8 cellular contexts compared by ENCODE assay signal in the genomic region with DNA sequence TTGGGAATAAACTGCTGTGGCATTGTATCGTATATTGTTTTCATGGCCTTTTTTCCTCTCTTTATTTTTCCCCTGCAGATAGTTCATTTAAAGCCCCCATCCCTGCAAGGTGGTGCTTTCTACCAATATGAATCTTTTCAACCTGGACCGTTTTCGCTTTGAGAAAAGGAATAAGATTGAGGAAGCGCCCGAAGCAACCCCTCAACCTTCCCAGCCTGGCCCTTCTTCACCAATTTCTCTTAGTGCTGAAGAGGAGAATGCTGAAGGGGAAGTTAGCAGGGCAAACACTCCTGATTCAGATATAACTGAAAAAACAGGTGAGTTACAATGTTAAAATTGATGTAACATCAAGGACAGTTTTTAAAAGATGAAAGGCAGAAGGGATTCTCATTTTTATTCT. TPM values are rescaled to one million over a fixed set of nuclear protein-coding genes. Genes with fewer than 3 reads are reported as not detected.
A peak's percentile ranks its signal among the peaks of the same experiment; 100 is the strongest.
DNase-seq lines count a peak whose midpoint lies in the region; ATAC-seq and TF ChIP-seq lines count a peak whose summit lies in the region.

No MANE protein-coding gene starts in this region.

- TF ChIP-seq POLR2A in ovary (IDR thresholded peaks at IDR 0.05) = no peak

- TF ChIP-seq CTCF in OCI-LY3 (IDR thresholded peaks at IDR 0.05; ENCODE audit: low read depth, low read length) (no peak), epithelial cell of esophagus (IDR thresholded peaks at IDR 0.05; ENCODE audit: insufficient read depth, low read depth, low read length, missing control alignments) (no peak), ovary (IDR thresholded peaks at IDR 0.05) (no peak)

- peak overlapping the region; percentile 91 for H3K4me2 ChIP-seq in OCI-LY3 (ENCODE audit: low read length)

- H3K36me3 ChIP-seq in OCI-LY3 (replicated peaks; ENCODE audit: low read depth, low read length) (peaks cover 28% of the 10 kb centered on the region), ovary (no peaks in the 10 kb centered on the region)

- H3K4me1 ChIP-seq in OCI-LY3 (ENCODE audit: low read length) = peaks cover 13% of the 10 kb centered on the region
- peaks cover 4% of the 10 kb centered on the region for H3K4me1 ChIP-seq in ovary (ENCODE audit: insufficient read depth)

- H4K20me1 ChIP-seq in OCI-LY3 (ENCODE audit: insufficient read depth, low read length) = no peaks in the 10 kb centered on the region

- H3K27me3 ChIP-seq in OCI-LY3 (ENCODE audit: low read depth, low read length) (no peaks in the 10 kb centered on the region), ovary (no peaks in the 10 kb centered on the region)

- H3K27ac ChIP-seq in OCI-LY3 (ENCODE audit: low read length) (peak overlapping the region; percentile 80), ovary (peak overlapping the region; percentile 71 to 86)

- no peak overlapping the region for H2AFZ ChIP-seq in OCI-LY3 (ENCODE audit: low read depth, low read length)

- peak overlapping the region; percentile 93 for H3K9ac ChIP-seq in OCI-LY3 (ENCODE audit: low read length)

- TF ChIP-seq EP300 in ovary (IDR thresholded peaks at IDR 0.05) = no peak

- H3K4me3 ChIP-seq in OCI-LY3 (ENCODE audit: low read length) = peak overlapping the region; percentile 93
- H3K4me3 ChIP-seq in epithelial cell of esophagus (ENCODE audit: low read length) = peak overlapping the region; percentile 85
- H3K4me3 ChIP-seq in ovary = peak overlapping the region; percentile 78

- H3K9me3 ChIP-seq in OCI-LY3 (ENCODE audit: insufficient read depth, low read length) (no peaks in the 10 kb centered on the region), ovary (no peaks in the 10 kb centered on the region)

- ATAC-seq in HG03135 (IDR thresholded peaks at IDR 0.05; ENCODE audit: unreplicated experiment) = no peak

- intact Hi-C loops in ovary (cut with DNase I) = no loop called here

- H3K79me2 ChIP-seq in OCI-LY3 (ENCODE audit: low read length) = peaks cover 44% of the 10 kb centered on the region

- DNase-seq in GF-D8 (lab: John Stamatoyannopoulos, UW) (peak; percentile 2), epithelial cell of esophagus (ENCODE audit: low read depth) (no peak), ovary (no peak), NCI-H1092 (lab: John Stamatoyannopoulos, UW) (no peak), iPS-NIHi7 (ENCODE audit: extremely low spot score) (no peak)
- DNase-seq in stimulated activated CD4-positive, alpha-beta T cell treated with anti-CD3 and anti-CD28 coated beads, Interleukin-15, amount 100 ng/mL, for 24 hours = no peak

- WGBS in ovary, 3 donors = 6 to 12% (median 7%) methylated on average over 5 of the region's 5 CpGs

RNA-seq across cellular contexts. Expression of gene SMARCAD1, which starts 0.6 kb away (rescaled TPM):
- 10 to 100 TPM; 18.7 to 30.5 (median 21.4) TPM for total RNA-seq in ovary
- 10 to 100 TPM; 10.2 to 15.2 TPM for polyA plus RNA-seq in ovary
